In genomic region chr13:61608138-61608537, GRCh38 we compare ENCODE assay signal across 25 cellular contexts.
"Had no signal": no experiment of that assay in that cellular context is flagged by ENCODE, and none has a peak within 500 bp of the region (broad histone marks: within the 10 kb centered on the region; RNA-seq: fewer than 3 reads in every experiment).

No MANE protein-coding gene starts in this region.

- H3K9me3 ChIP-seq: adrenal gland, colonic mucosa, gastrocnemius medialis, left ventricle myocardium inferior, ovary, psoas muscle, sigmoid colon, suprapubic skin, tibial artery, upper lobe of right lung had no signal

- H3K27me3 ChIP-seq: adrenal gland, cardiac muscle cell, colonic mucosa, gastrocnemius medialis, hepatocyte, ovary, sigmoid colon, suprapubic skin, tibial artery, upper lobe of right lung had no signal

- H3K4me1 ChIP-seq: adrenal gland, colonic mucosa, gastrocnemius medialis, left ventricle myocardium inferior, psoas muscle, sigmoid colon, suprapubic skin, tibial artery, upper lobe of right lung had no signal

- H3K4me2 ChIP-seq: hepatocyte had no signal

- H3K4me3 ChIP-seq: adrenal gland, cardiac muscle cell, colonic mucosa, dorsolateral prefrontal cortex, gastrocnemius medialis, hepatocyte, left ventricle myocardium inferior, lung, ovary, psoas muscle, sigmoid colon, suprapubic skin, tibial artery, upper lobe of right lung had no signal

- H3K36me3 ChIP-seq: adrenal gland, cardiac muscle cell, colonic mucosa, gastrocnemius medialis, left ventricle myocardium inferior, ovary, sigmoid colon, suprapubic skin, tibial artery, upper lobe of right lung had no signal

- ATAC-seq: activated T-cell treated with anti-CD3 and anti-CD28 coated beads, Interleukin-2, amount 50 U/mL, for 72 hours; gastrocnemius medialis; psoas muscle; stimulated activated naive B cell treated with anti-CD40 and anti-IgM and Interleukin-4, amounts not matched to agents 10 μg/mL and 1 μg/mL and 100 μg/mL, for 72 hours; upper lobe of right lung had no signal

- H3K79me2 ChIP-seq: hepatocyte had no signal

- H3K27ac ChIP-seq: adrenal gland, cardiac muscle cell, colonic mucosa, dorsolateral prefrontal cortex, gastrocnemius medialis, hepatocyte, left ventricle myocardium inferior, ovary, psoas muscle, sigmoid colon, suprapubic skin, tibial artery, upper lobe of right lung had no signal

- DNase-seq: activated CD4-positive, alpha-beta T cell treated with anti-CD3 and anti-CD28 coated beads for 4 hours; activated CD4-positive, alpha-beta T cell treated with anti-CD3 and anti-CD28 coated beads, Interleukin-2, amount 50 U/mL, for 4 hours; activated effector memory CD4-positive, alpha-beta T cell treated with Interleukin-2 at 50 U/mL for 16 hours; activated naive CD4-positive, alpha-beta T cell treated with Interleukin-2 at 50 U/mL for 16 hours; activated T-cell treated with anti-CD3 and anti-CD28 coated beads for 4 hours; activated T-cell treated with anti-CD3 and anti-CD28 coated beads, Interleukin-2, amount 50 U/mL, for 72 hours; adrenal gland; aorta; cerebellar nuclear complex; colonic mucosa; dorsolateral prefrontal cortex; effector memory CD4-positive, alpha-beta T cell; erythroblast; gastrocnemius medialis; left ventricle myocardium inferior; ovary; sigmoid colon; stimulated activated naive B cell treated with anti-CD40 and anti-IgM and Interleukin-4, amounts not matched to agents 10 μg/mL and 1 μg/mL and 100 μg/mL, for 72 hours; tibial artery; upper lobe of right lung had no signal
